In the genomic region with DNA sequence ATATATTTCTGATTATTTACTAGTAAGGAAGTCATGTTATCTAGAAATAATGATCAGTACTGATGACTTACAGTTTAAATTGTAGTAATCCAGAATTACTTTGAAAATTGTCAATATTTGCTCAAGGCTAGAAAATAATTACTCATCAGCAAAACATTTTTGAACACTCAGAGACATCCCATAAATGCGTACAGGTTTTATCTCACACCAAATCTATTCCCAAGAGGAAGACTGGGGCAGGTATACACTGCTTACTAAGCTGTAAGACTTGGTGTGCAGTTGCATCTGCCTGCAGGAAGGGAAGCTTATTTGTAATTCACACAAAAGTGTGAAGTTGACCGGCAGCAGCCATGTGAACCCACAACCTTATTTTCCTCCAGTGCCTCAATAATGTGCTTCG, we compare ENCODE assay signal across 23 cellular contexts.
"Had no signal": no experiment of that assay in that cellular context is flagged by ENCODE, and none has a peak within 500 bp of the region (broad histone marks: within the 10 kb centered on the region; RNA-seq: fewer than 3 reads in every experiment).

No MANE protein-coding gene starts in this region.

- H3K9me3 ChIP-seq: esophagus squamous epithelium, vagina had no signal

- DNase-seq: activated CD4-positive, alpha-beta memory T cell treated with anti-CD3 and anti-CD28 coated beads, Interleukin-2, amount 10 ng/mL, durations not matched to agents 7 days and 5 days; activated CD4-positive, alpha-beta T cell treated with anti-CD3 and anti-CD28 coated beads, Interleukin-2, amount 10 ng/mL, durations not matched to agents 24 days and 14 days; activated CD4-positive, CD25-positive, alpha-beta regulatory T cell treated with anti-CD3 and anti-CD28 coated beads, Interleukin-2, amount 50 U/mL, for 72 hours; activated CD8-positive, alpha-beta memory T cell treated with anti-CD3 and anti-CD28 coated beads, Interleukin-2, amount 50 U/mL, for 48 hours; activated gamma-delta T cell; activated naive CD4-positive, alpha-beta T cell treated with anti-CD3 and anti-CD28 coated beads, Interleukin-2, amount 10 ng/mL, durations not matched to agents 7 days and 5 days; activated naive CD8-positive, alpha-beta T cell treated with anti-CD3 and anti-CD28 coated beads, Interleukin-2, amount 10 ng/mL, durations not matched to agents 7 days and 5 days; activated T-cell treated with anti-CD3 and anti-CD28 coated beads, Interleukin-2, amount 50 U/mL, for 24 hours; brain microvascular endothelial cell; central memory CD4-positive, alpha-beta T cell; endodermal cell; esophagus squamous epithelium; left ventricle myocardium inferior; posterior cingulate gyrus; stimulated activated CD4-positive, alpha-beta T cell treated with anti-CD3 and anti-CD28 coated beads, Interleukin-12 subunit alpha, Interleukin-12 subunit beta, amount 100 ng/mL, for 4 hours; stimulated activated CD4-positive, alpha-beta T cell treated with anti-CD3 and anti-CD28 coated beads, Interleukin-4, amount 100 ng/mL, for 24 hours; substantia nigra; T-helper 2 cell had no signal

- H3K36me3 ChIP-seq: brain microvascular endothelial cell, esophagus squamous epithelium, left ventricle myocardium inferior, vagina had no signal

- H3K4me3 ChIP-seq: esophagus squamous epithelium, left ventricle myocardium inferior, lung, skin epidermis, vagina had no signal

- ATAC-seq: sciatic nerve; stimulated activated effector memory CD8-positive, alpha-beta T cell treated with anti-CD3 and anti-CD28 coated beads, Interleukin-12 subunit alpha, Interleukin-12 subunit beta, amount 100 ng/mL, for 72 hours had no signal

- H3K27me3 ChIP-seq: brain microvascular endothelial cell, esophagus squamous epithelium, vagina had no signal

- H3K27ac ChIP-seq: brain microvascular endothelial cell, esophagus squamous epithelium, left ventricle myocardium inferior, skin epidermis, vagina had no signal

- H3K4me1 ChIP-seq: esophagus squamous epithelium, left ventricle myocardium inferior, vagina had no signal
